ENCODE assay signal across 25 cellular contexts in the genomic region with DNA sequence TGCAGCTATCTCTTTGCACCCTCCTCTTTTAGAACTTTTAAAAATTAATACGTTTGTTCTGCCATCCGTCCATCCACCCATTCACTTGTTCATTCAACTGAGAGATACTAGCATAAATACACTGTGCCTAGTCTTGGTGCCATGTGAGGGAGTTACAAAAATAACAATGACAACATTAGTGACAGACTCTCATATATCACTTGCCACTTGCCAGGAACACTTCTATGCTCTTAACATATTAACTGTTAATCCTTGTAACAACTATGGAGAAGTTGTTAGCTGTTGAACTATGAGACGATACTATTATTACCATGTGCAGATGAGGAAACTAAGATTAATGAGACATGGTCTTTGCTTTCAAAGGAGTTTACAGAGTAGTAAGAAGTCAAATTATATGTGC.
"Had no signal": no experiment of that assay in that cellular context is flagged by ENCODE, and none has a peak within 500 bp of the region (broad histone marks: within the 10 kb centered on the region; RNA-seq: fewer than 3 reads in every experiment).

No MANE protein-coding gene starts in this region.

- H3K36me3 ChIP-seq: esophagus squamous epithelium, neutrophil, sigmoid colon, vagina had no signal

- H3K27me3 Mint-ChIP-seq: effector memory CD8-positive, alpha-beta T cell; naive thymus-derived CD8-positive, alpha-beta T cell; progenitor cell of endocrine pancreas; stimulated activated naive B cell treated with anti-CD40 and anti-IgM and Interleukin-4, amounts not matched to agents 10 μg/mL and 1 μg/mL and 100 μg/mL, for 72 hours; stimulated activated naive CD8-positive, alpha-beta T cell treated with anti-CD3 and anti-CD28 coated beads, Interleukin-15, Interleukin-2, amounts not matched to agents 100 ng/mL and 50 ng/mL, for 24 hours had no signal

- H3K4me3 ChIP-seq: esophagus squamous epithelium, lung, vagina had no signal

- H3K79me2 ChIP-seq: parathyroid adenoma had no signal

- H2AFZ ChIP-seq: parathyroid adenoma had no signal

- H3K9me3 Mint-ChIP-seq: effector memory CD8-positive, alpha-beta T cell; immature natural killer cell; naive thymus-derived CD8-positive, alpha-beta T cell; stimulated activated naive B cell treated with anti-CD40 and anti-IgM and Interleukin-4, amounts not matched to agents 10 μg/mL and 1 μg/mL and 100 μg/mL, for 72 hours; stimulated activated naive CD8-positive, alpha-beta T cell treated with anti-CD3 and anti-CD28 coated beads, Interleukin-15, Interleukin-2, amounts not matched to agents 100 ng/mL and 50 ng/mL, for 24 hours had no signal

- H3K36me3 Mint-ChIP-seq: immature natural killer cell; naive thymus-derived CD8-positive, alpha-beta T cell; stimulated activated naive B cell treated with anti-CD40 and anti-IgM and Interleukin-4, amounts not matched to agents 10 μg/mL and 1 μg/mL and 100 μg/mL, for 72 hours had no signal

- DNase-seq: cortex of kidney; effector memory CD8-positive, alpha-beta T cell; erythroblast; esophagus squamous epithelium; foreskin melanocyte; glutamatergic neuron; hypothalamus; islet precursor cell; kidney glomerular epithelial cell; left colon; mesendoderm; midbrain; naive thymus-derived CD8-positive, alpha-beta T cell; sigmoid colon; stimulated activated CD4-positive, alpha-beta T cell treated with anti-CD3 and anti-CD28 coated beads, Interleukin-2, amount 100 ng/mL, for 24 hours; stimulated activated CD4-positive, alpha-beta T cell treated with anti-CD3 and anti-CD28 coated beads, Interleukin-4, amount 100 ng/mL, for 24 hours; stimulated activated naive B cell treated with anti-CD40 and anti-IgM and Interleukin-4, amounts not matched to agents 10 μg/mL and 1 μg/mL and 100 μg/mL, for 72 hours; trophoblast cell had no signal

- H3K27ac Mint-ChIP-seq: effector memory CD8-positive, alpha-beta T cell; naive thymus-derived CD8-positive, alpha-beta T cell; progenitor cell of endocrine pancreas; stimulated activated naive B cell treated with anti-CD40 and anti-IgM and Interleukin-4, amounts not matched to agents 10 μg/mL and 1 μg/mL and 100 μg/mL, for 72 hours; stimulated activated naive CD8-positive, alpha-beta T cell treated with anti-CD3 and anti-CD28 coated beads, Interleukin-15, Interleukin-2, amounts not matched to agents 100 ng/mL and 50 ng/mL, for 24 hours had no signal

- H3K9ac ChIP-seq: parathyroid adenoma had no signal

- ATAC-seq: left colon; naive thymus-derived CD8-positive, alpha-beta T cell had no signal

- H3K4me3 Mint-ChIP-seq: effector memory CD8-positive, alpha-beta T cell; naive thymus-derived CD8-positive, alpha-beta T cell; stimulated activated naive B cell treated with anti-CD40 and anti-IgM and Interleukin-4, amounts not matched to agents 10 μg/mL and 1 μg/mL and 100 μg/mL, for 72 hours; stimulated activated naive CD8-positive, alpha-beta T cell treated with anti-CD3 and anti-CD28 coated beads, Interleukin-15, Interleukin-2, amounts not matched to agents 100 ng/mL and 50 ng/mL, for 24 hours had no signal

- H3K27ac ChIP-seq: neutrophil, parathyroid adenoma, vagina had no signal

- H3K27me3 ChIP-seq: esophagus squamous epithelium, neutrophil, sigmoid colon, vagina had no signal

- H3K9me3 ChIP-seq: esophagus squamous epithelium, neutrophil, sigmoid colon, vagina had no signal
